ENCODE assay signal across 12 cellular contexts in the genomic region with DNA sequence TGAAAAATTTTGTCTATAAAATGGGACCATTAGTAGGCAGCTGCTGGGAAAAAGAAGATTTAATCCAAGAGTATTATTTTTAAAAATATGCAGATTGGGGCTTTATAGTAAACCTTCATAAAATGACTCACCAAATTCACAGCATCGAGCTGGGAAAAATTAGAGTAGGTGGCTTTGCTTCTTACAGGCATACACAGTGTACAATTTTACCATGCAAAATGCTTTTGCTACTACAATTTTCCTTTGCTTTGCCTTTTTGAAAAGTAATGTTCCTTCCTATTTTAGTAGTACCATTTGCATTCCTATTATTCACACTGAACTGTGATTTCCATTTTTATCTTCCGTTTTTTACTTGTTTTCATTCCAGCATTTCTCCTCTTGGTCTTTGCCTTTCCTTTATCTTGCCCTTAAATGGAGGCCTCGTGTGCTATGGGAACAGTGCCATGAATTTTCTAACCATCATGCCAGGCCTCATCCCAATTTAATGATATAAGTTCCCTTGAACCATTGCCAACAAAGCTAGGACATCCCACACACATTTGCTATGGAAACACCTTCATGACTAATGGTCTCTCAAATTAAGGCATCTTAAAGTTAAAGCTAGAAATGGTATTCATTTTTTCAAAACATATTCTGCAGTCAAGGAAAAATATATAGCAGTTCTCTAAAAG.
A peak's percentile ranks its signal among the peaks of the same experiment; 100 is the strongest.
DNase-seq lines count a peak whose midpoint lies in the region; ATAC-seq and TF ChIP-seq lines count a peak whose summit lies in the region.
"Had no signal": no experiment of that assay in that cellular context is flagged by ENCODE, and none has a peak within 500 bp of the region (broad histone marks: within the 10 kb centered on the region; RNA-seq: fewer than 3 reads in every experiment).

No MANE protein-coding gene starts in this region.

- no peak overlapping the region for H3K4me3 Mint-ChIP-seq in T-helper 2 cell treated with Interferon-gamma antibody and Interleukin-4, amounts not matched to agents 5 μg/mL and 100 μg/mL, for 36 hours
- no peak overlapping the region for H3K4me3 Mint-ChIP-seq in activated CD4-positive, alpha-beta memory T cell treated with anti-CD3 and anti-CD28 coated beads, Interleukin-2, amount 10 ng/mL, durations not matched to agents 7 days and 5 days
- H3K4me3 Mint-ChIP-seq in activated T-helper 1 cell treated with anti-CD3 and anti-CD28 coated beads, Interleukin-12 subunit alpha, Interleukin-12 subunit beta, Interleukin-2, Interleukin-4 antibody, amounts not matched to agents 30 ng/mL and 10 ng/mL and 1 ng/mL, durations not matched to agents 14 hours and 24 hours and 36 hours = no peak overlapping the region
- H3K4me3 Mint-ChIP-seq: HFFc6; neural crest cell; stimulated activated naive B cell treated with anti-CD40 and anti-IgM and Interleukin-4, amounts not matched to agents 10 μg/mL and 1 μg/mL and 100 μg/mL, for 72 hours had no signal

- intact Hi-C loops in esophagus squamous epithelium (cut with DNase I) = no loop called here
- intact Hi-C loops in activated T-helper 1 cell treated with anti-CD3 and anti-CD28 coated beads, Interleukin-12 subunit alpha, Interleukin-12 subunit beta, Interleukin-2, Interleukin-4 antibody, amounts not matched to agents 30 ng/mL and 10 ng/mL and 1 ng/mL, durations not matched to agents 14 hours and 24 hours and 36 hours (cut with micrococcal nuclease) = no loop called here

- H3K27ac ChIP-seq in RWPE2 (ENCODE audit: poor library complexity, severe bottlenecking) = no peak overlapping the region
- H3K27ac ChIP-seq in esophagus squamous epithelium = peak overlapping the region in 3 of 4 donors; percentile 70 to 77 (median 72)

- H3K4me3 ChIP-seq in RWPE2 (ENCODE audit: severe bottlenecking) (no peak overlapping the region), esophagus squamous epithelium (no peak overlapping the region)

- no peaks in the 10 kb centered on the region for H3K27me3 Mint-ChIP-seq in T-helper 2 cell treated with Interferon-gamma antibody and Interleukin-4, amounts not matched to agents 5 μg/mL and 100 μg/mL, for 36 hours (ENCODE audit: low read depth)
- H3K27me3 Mint-ChIP-seq in activated CD4-positive, alpha-beta memory T cell treated with anti-CD3 and anti-CD28 coated beads, Interleukin-2, amount 10 ng/mL, durations not matched to agents 7 days and 5 days = no peaks in the 10 kb centered on the region
- H3K27me3 Mint-ChIP-seq in activated T-helper 1 cell treated with anti-CD3 and anti-CD28 coated beads, Interleukin-12 subunit alpha, Interleukin-12 subunit beta, Interleukin-2, Interleukin-4 antibody, amounts not matched to agents 30 ng/mL and 10 ng/mL and 1 ng/mL, durations not matched to agents 14 hours and 24 hours and 36 hours (ENCODE audit: insufficient read depth) = no peaks in the 10 kb centered on the region
- H3K27me3 Mint-ChIP-seq: stimulated activated naive B cell treated with anti-CD40 and anti-IgM and Interleukin-4, amounts not matched to agents 10 μg/mL and 1 μg/mL and 100 μg/mL, for 72 hours had no signal

- H3K27me3 ChIP-seq in RWPE2 (ENCODE audit: insufficient read depth, poor library complexity, severe bottlenecking) (no peaks in the 10 kb centered on the region), esophagus squamous epithelium (no peaks in the 10 kb centered on the region)

- peak overlapping the region; percentile 2 for H3K27ac Mint-ChIP-seq in T-helper 2 cell treated with Interferon-gamma antibody and Interleukin-4, amounts not matched to agents 5 μg/mL and 100 μg/mL, for 36 hours
- H3K27ac Mint-ChIP-seq in activated CD4-positive, alpha-beta memory T cell treated with anti-CD3 and anti-CD28 coated beads, Interleukin-2, amount 10 ng/mL, durations not matched to agents 7 days and 5 days = no peak overlapping the region
- H3K27ac Mint-ChIP-seq in activated T-helper 1 cell treated with anti-CD3 and anti-CD28 coated beads, Interleukin-12 subunit alpha, Interleukin-12 subunit beta, Interleukin-2, Interleukin-4 antibody, amounts not matched to agents 30 ng/mL and 10 ng/mL and 1 ng/mL, durations not matched to agents 14 hours and 24 hours and 36 hours = no peak overlapping the region
- H3K27ac Mint-ChIP-seq: HFFc6; stimulated activated naive B cell treated with anti-CD40 and anti-IgM and Interleukin-4, amounts not matched to agents 10 μg/mL and 1 μg/mL and 100 μg/mL, for 72 hours had no signal

- H3K4me1 ChIP-seq in RWPE2 (ENCODE audit: insufficient read depth, poor library complexity, severe bottlenecking) (peaks cover 10% of the 10 kb centered on the region), esophagus squamous epithelium (peaks cover 3 to 46% (median 18%) of the 10 kb centered on the region in 3 donors)

- CTCF ChIA-PET in activated CD4-positive, alpha-beta memory T cell treated with anti-CD3 and anti-CD28 coated beads, Interleukin-2, amount 10 ng/mL, durations not matched to agents 7 days and 5 days (lab: Charles Lee) = interaction anchor here (1.5 kb wide), 1 partner anchor 216 kb away, joined by 3 read pairs; no protein-coding TSS in a partner anchor

- H3K4me1 Mint-ChIP-seq in T-helper 2 cell treated with Interferon-gamma antibody and Interleukin-4, amounts not matched to agents 5 μg/mL and 100 μg/mL, for 36 hours (ENCODE audit: low read depth) = peaks cover 55% of the 10 kb centered on the region
- peaks cover 43% of the 10 kb centered on the region for H3K4me1 Mint-ChIP-seq in activated CD4-positive, alpha-beta memory T cell treated with anti-CD3 and anti-CD28 coated beads, Interleukin-2, amount 10 ng/mL, durations not matched to agents 7 days and 5 days
- H3K4me1 Mint-ChIP-seq in activated T-helper 1 cell treated with anti-CD3 and anti-CD28 coated beads, Interleukin-12 subunit alpha, Interleukin-12 subunit beta, Interleukin-2, Interleukin-4 antibody, amounts not matched to agents 30 ng/mL and 10 ng/mL and 1 ng/mL, durations not matched to agents 14 hours and 24 hours and 36 hours (ENCODE audit: low read depth) = peaks cover 56% of the 10 kb centered on the region

- POLR2A ChIA-PET in activated CD4-positive, alpha-beta memory T cell treated with anti-CD3 and anti-CD28 coated beads, Interleukin-2, amount 10 ng/mL, durations not matched to agents 7 days and 5 days (lab: Charles Lee) = interaction anchor here (1.2 kb wide), 1 partner anchor 115 kb away, joined by 3 read pairs; no protein-coding TSS in a partner anchor

- H3K36me3 ChIP-seq in RWPE2 (ENCODE audit: low read depth) (no peaks in the 10 kb centered on the region), esophagus squamous epithelium (no peaks in the 10 kb centered on the region)

- TF ChIP-seq CTCF in RWPE2 (IDR thresholded peaks at IDR 0.05; ENCODE audit: poor library complexity, severe bottlenecking) = no peak
- TF ChIP-seq CTCF in esophagus squamous epithelium (IDR thresholded peaks at IDR 0.05) = no peak

- 0 out of 3 replicates have a peak, but pooled peaks have one; percentile 27 for ATAC-seq in RWPE2 (ENCODE audit: low read depth)

- WGBS in esophagus squamous epithelium, 2 donors = 35 to 40% methylated on average over 3 of the region's 3 CpGs

- DNase-seq in T-helper 2 cell treated with Interferon-gamma antibody and Interleukin-4, amounts not matched to agents 5 μg/mL and 100 μg/mL, for 36 hours (ENCODE audit: low spot score) = no peak
- no peak for DNase-seq in T-helper 2 cell
- no peak for DNase-seq in RWPE2 (ENCODE audit: low spot score)
- DNase-seq in esophagus squamous epithelium (lab: John Stamatoyannopoulos, UW) = no peak
- peak; percentile 66 for DNase-seq in superior temporal gyrus (ENCODE audit: extremely low spot score)
- no peak for DNase-seq in activated CD4-positive, alpha-beta memory T cell treated with anti-CD3 and anti-CD28 coated beads, Interleukin-2, amount 10 ng/mL, durations not matched to agents 7 days and 5 days
- no peak for DNase-seq in activated T-helper 1 cell treated with anti-CD3 and anti-CD28 coated beads, Interleukin-12 subunit alpha, Interleukin-12 subunit beta, Interleukin-2, Interleukin-4 antibody, amounts not matched to agents 30 ng/mL and 10 ng/mL and 1 ng/mL, durations not matched to agents 14 hours and 24 hours and 36 hours (ENCODE audit: low spot score)
- DNase-seq in GM19238 (ENCODE audit: insufficient read length, low spot score) = no peak
- DNase-seq: effector CD4-positive, alpha-beta T cell; HFFc6; stimulated activated naive B cell treated with anti-CD40 and anti-IgM and Interleukin-4, amounts not matched to agents 10 μg/mL and 1 μg/mL and 100 μg/mL, for 72 hours had no signal

- H3K36me3 Mint-ChIP-seq in T-helper 2 cell treated with Interferon-gamma antibody and Interleukin-4, amounts not matched to agents 5 μg/mL and 100 μg/mL, for 36 hours (ENCODE audit: low read depth) = peaks cover 11% of the 10 kb centered on the region
- peaks cover 22% of the 10 kb centered on the region for H3K36me3 Mint-ChIP-seq in activated CD4-positive, alpha-beta memory T cell treated with anti-CD3 and anti-CD28 coated beads, Interleukin-2, amount 10 ng/mL, durations not matched to agents 7 days and 5 days (ENCODE audit: low read depth)
- H3K36me3 Mint-ChIP-seq in activated T-helper 1 cell treated with anti-CD3 and anti-CD28 coated beads, Interleukin-12 subunit alpha, Interleukin-12 subunit beta, Interleukin-2, Interleukin-4 antibody, amounts not matched to agents 30 ng/mL and 10 ng/mL and 1 ng/mL, durations not matched to agents 14 hours and 24 hours and 36 hours (ENCODE audit: low read depth) = peaks cover 12% of the 10 kb centered on the region

- peaks cover 5% of the 10 kb centered on the region for H3K9me3 Mint-ChIP-seq in T-helper 2 cell treated with Interferon-gamma antibody and Interleukin-4, amounts not matched to agents 5 μg/mL and 100 μg/mL, for 36 hours
- peaks cover 5% of the 10 kb centered on the region for H3K9me3 Mint-ChIP-seq in activated CD4-positive, alpha-beta memory T cell treated with anti-CD3 and anti-CD28 coated beads, Interleukin-2, amount 10 ng/mL, durations not matched to agents 7 days and 5 days
- H3K9me3 Mint-ChIP-seq in activated T-helper 1 cell treated with anti-CD3 and anti-CD28 coated beads, Interleukin-12 subunit alpha, Interleukin-12 subunit beta, Interleukin-2, Interleukin-4 antibody, amounts not matched to agents 30 ng/mL and 10 ng/mL and 1 ng/mL, durations not matched to agents 14 hours and 24 hours and 36 hours = peaks cover 5% of the 10 kb centered on the region
- H3K9me3 Mint-ChIP-seq: HFFc6, neural crest cell had no signal

- H3K9me3 ChIP-seq in RWPE2 (ENCODE audit: severe bottlenecking) = no peaks in the 10 kb centered on the region
- no peaks in the 10 kb centered on the region for H3K9me3 ChIP-seq in esophagus squamous epithelium

- TF ChIP-seq POLR2A in esophagus squamous epithelium (IDR thresholded peaks at IDR 0.05) = no peak
